ENCODE assay signal across 21 cellular contexts in the genomic region with DNA sequence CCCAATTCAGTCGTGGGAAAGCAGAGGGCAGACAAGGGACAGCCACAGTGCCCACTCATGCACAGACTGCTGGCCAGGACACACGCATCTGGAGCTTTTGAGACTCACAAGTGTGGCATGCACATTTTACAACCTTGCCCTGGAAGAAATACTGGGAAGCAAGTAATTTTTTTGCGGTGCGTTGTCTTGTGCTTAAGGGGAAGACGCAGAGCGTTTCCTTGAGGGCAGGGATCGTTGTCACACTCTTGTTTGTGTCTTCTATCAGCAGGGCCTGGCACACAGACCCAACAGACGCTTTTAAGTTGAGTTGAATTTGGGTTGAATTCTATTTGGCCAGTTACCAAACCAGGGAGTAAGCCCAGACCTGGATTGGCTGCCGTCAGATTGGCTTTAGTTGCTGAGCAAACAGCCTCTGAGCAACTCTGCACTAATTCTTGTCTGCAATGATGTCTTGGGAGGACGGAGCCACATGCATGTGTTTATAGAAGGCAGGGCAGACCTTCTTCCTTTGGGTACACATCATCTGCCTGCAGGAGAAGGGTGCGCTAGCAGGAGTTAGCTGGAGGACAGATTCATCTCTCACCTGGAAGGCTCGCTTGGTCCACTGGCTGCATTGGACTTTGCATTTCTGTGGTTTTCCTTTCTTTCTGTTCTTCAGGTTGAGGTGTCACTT. TPM values are rescaled to one million over a fixed set of nuclear protein-coding genes. Genes with fewer than 3 reads are reported as not detected.
DNase-seq lines count a peak whose midpoint lies in the region; ATAC-seq and TF ChIP-seq lines count a peak whose summit lies in the region.
"Had no signal": no experiment of that assay in that cellular context is flagged by ENCODE, and none has a peak within 500 bp of the region (broad histone marks: within the 10 kb centered on the region; RNA-seq: fewer than 3 reads in every experiment).

No MANE protein-coding gene starts in this region.

- H3K79me2 ChIP-seq in osteoblast (ENCODE audit: insufficient read depth, low read length), result no peaks in the 10 kb centered on the region

- TF ChIP-seq CTCF in AG10803 (conservative IDR thresholded peaks at IDR 0.05; ENCODE audit: low read length) (no peak), osteoblast (IDR thresholded peaks at IDR 0.05; ENCODE audit: extremely low read depth, low read depth, low read length) (no peak)

- H3K4me3 ChIP-seq in AG10803 (ENCODE audit: low read length) (no peak overlapping the region), adipocyte (ENCODE audit: low read length) (no peak overlapping the region), osteoblast (ENCODE audit: insufficient read depth, low read length) (no peak overlapping the region)
- H3K4me3 ChIP-seq: GM12878, spleen, testis had no signal

- H3K27ac ChIP-seq in osteoblast (ENCODE audit: low read depth, low read length), result no peak overlapping the region
- H3K27ac ChIP-seq in caudate nucleus (ENCODE audit: low read depth, low read length), result no peak overlapping the region
- H3K27ac ChIP-seq: spleen, testis had no signal

- no peak for ATAC-seq in GM18867 (IDR thresholded peaks at IDR 0.05; ENCODE audit: unreplicated experiment)
- ATAC-seq: GM12878 had no signal

- H3K9ac ChIP-seq in adipocyte (ENCODE audit: low read length), result no peak overlapping the region

- H3K4me1 ChIP-seq in adipocyte (ENCODE audit: control insufficient read depth, insufficient read depth, low read length) (no peaks in the 10 kb centered on the region), osteoblast (ENCODE audit: insufficient read depth, low read length) (no peaks in the 10 kb centered on the region)
- H3K4me1 ChIP-seq: testis had no signal

- H3K4me2 ChIP-seq in osteoblast (ENCODE audit: insufficient read depth, low read length), result peak overlapping the region; percentile 23

- H3K36me3 ChIP-seq in adipocyte (ENCODE audit: control insufficient read depth, insufficient read depth, low read length, severe bottlenecking), result no peaks in the 10 kb centered on the region
- H3K36me3 ChIP-seq in osteoblast (ENCODE audit: insufficient read depth, low read length), result no peaks in the 10 kb centered on the region

- H3K9me3 ChIP-seq in adipocyte (ENCODE audit: control insufficient read depth, low read length) (no peaks in the 10 kb centered on the region), osteoblast (ENCODE audit: low read depth, low read length) (no peaks in the 10 kb centered on the region)
- H3K9me3 ChIP-seq: spleen, testis had no signal

- H4K20me1 ChIP-seq in osteoblast (ENCODE audit: insufficient read depth, low read length), result no peaks in the 10 kb centered on the region

- peaks cover 10% of the 10 kb centered on the region for H3K27me3 ChIP-seq in adipocyte (replicated peaks; ENCODE audit: control insufficient read depth, insufficient read depth, low read length)
- peaks cover 1% of the 10 kb centered on the region for H3K27me3 ChIP-seq in osteoblast (ENCODE audit: insufficient read depth, low read length)
- H3K27me3 ChIP-seq: spleen, testis had no signal

- DNase-seq in AG10803 (ENCODE audit: low read depth) (peak; percentile 78), EL (peak; percentile 72), adipocyte (ENCODE audit: low read depth) (peak; percentile 23), osteoblast (ENCODE audit: insufficient read length, low spot score, missing footprints) (peak; percentile 78), HCEC 1CT (no peak), caudate nucleus (lab: John Stamatoyannopoulos, UW) (no peak)
- DNase-seq: activated CD4-positive, CD25-positive, alpha-beta regulatory T cell treated with anti-CD3 and anti-CD28 coated beads, Interleukin-2, amount 50 U/mL, for 72 hours; dermis blood vessel endothelial cell; H7; NCI-H1092; NCI-H2107; NCI-H526; spleen; testis had no signal

- peak overlapping the region; percentile 20 for H2AFZ ChIP-seq in osteoblast (ENCODE audit: low read length)

RNA-seq across cellular contexts. Expression of a gene that starts 38.4 kb away (rescaled TPM):
- total RNA-seq in osteoblast, result not detected in 2 replicates
- total RNA-seq: bronchial epithelial cell, dermis blood vessel endothelial cell, epithelial cell of proximal tubule, G401, glomerular endothelial cell, H7, mesothelial cell of epicardium had no signal

RNA-seq across cellular contexts. Expression of a gene that starts 46.5 kb away (rescaled TPM):
- total RNA-seq in osteoblast, result 1.1 and 1.2 TPM in 2 replicates
- total RNA-seq: G401, mesothelial cell of epicardium had no signal

Comparison
In these comparisons a context has a peak if more than half of its experiments do, and no peak if none do; other contexts are left out.
1. DNase-seq: peak in AG10803 (single experiment), EL (single experiment), adipocyte (single experiment) and osteoblast (single experiment); none in HCEC 1CT (single experiment) and caudate nucleus (0 of 61).